ENCODE assay signal across 8 cellular contexts in the genomic region with DNA sequence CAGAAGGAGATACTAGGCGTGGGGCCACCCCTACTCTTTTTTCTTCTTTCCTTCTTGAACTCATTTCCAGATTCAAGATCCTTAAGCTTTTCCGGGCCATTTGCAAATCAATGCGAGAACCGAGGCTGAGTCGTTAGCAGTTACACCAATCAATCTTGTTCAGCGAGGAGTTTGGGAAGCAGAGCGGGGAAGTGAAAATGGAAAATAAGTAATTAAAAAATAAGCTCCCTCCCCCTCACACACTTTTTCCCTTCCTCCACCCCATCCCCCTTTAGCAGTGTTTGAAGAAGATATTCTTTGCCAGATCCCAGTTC. TPM values are rescaled to one million over a fixed set of nuclear protein-coding genes. Genes with fewer than 3 reads are reported as not detected.
DNase-seq lines count a peak whose midpoint lies in the region; ATAC-seq and TF ChIP-seq lines count a peak whose summit lies in the region.

No MANE protein-coding gene starts in this region.

- H3K9me3 ChIP-seq in ES-I3 (ENCODE audit: control insufficient read depth, insufficient read depth, low read length) (no peaks in the 10 kb centered on the region), fibroblast of lung (ENCODE audit: control insufficient read depth, insufficient read depth, low read depth, low read length) (no peaks in the 10 kb centered on the region)

- H3K79me2 ChIP-seq in fibroblast of lung (ENCODE audit: control insufficient read depth, insufficient read depth, low read length): no peaks in the 10 kb centered on the region

- peak overlapping the region; percentile 87 for H3K4me2 ChIP-seq in fibroblast of lung (ENCODE audit: extremely low read depth, insufficient read depth, low read length)

- H3K27ac ChIP-seq in fibroblast of lung (ENCODE audit: insufficient read depth, low read length) (peak overlapping the region; percentile 97), rectal smooth muscle tissue (ENCODE audit: low read depth, low read length) (peak overlapping the region; percentile 98)

- no peaks in the 10 kb centered on the region for H3K36me3 ChIP-seq in ES-I3 (ENCODE audit: insufficient read depth, low read length)
- no peaks in the 10 kb centered on the region for H3K36me3 ChIP-seq in fibroblast of lung (ENCODE audit: control insufficient read depth, insufficient read depth, low read length)
- H3K36me3 ChIP-seq in rectal smooth muscle tissue (ENCODE audit: control insufficient read depth, insufficient read depth, low read length): no peaks in the 10 kb centered on the region

- no peaks in the 10 kb centered on the region for H3K27me3 ChIP-seq in fibroblast of lung (ENCODE audit: control insufficient read depth, insufficient read depth, low read length)
- no peaks in the 10 kb centered on the region for H3K27me3 ChIP-seq in rectal smooth muscle tissue (ENCODE audit: control insufficient read depth, insufficient read depth, low read length)

- H3K4me1 ChIP-seq in ES-I3 (ENCODE audit: insufficient read depth, low read length) (no peaks in the 10 kb centered on the region), fibroblast of lung (ENCODE audit: control insufficient read depth, extremely low read depth, insufficient read depth, low read length) (peaks cover 3% of the 10 kb centered on the region), rectal smooth muscle tissue (ENCODE audit: control insufficient read depth, insufficient read depth, low read length) (peaks cover 6% of the 10 kb centered on the region)

- no peak for ATAC-seq in GM18502 (IDR thresholded peaks at IDR 0.05; ENCODE audit: poor library complexity, unreplicated experiment)

- H3K4me3 ChIP-seq in fibroblast of lung (replicated peaks in 1 of 4; ENCODE audit: control extremely low read depth in 1 of 4, insufficient read depth in 1 of 4, low read depth in 3 of 4, low read length in 4 of 4) (peak overlapping the region; percentile 71 to 97 (median 77)), rectal smooth muscle tissue (ENCODE audit: low read length) (peak overlapping the region; percentile 92)

- H4K20me1 ChIP-seq in fibroblast of lung (ENCODE audit: control insufficient read depth, extremely low read depth, insufficient read depth, low read length): no peaks in the 10 kb centered on the region

- H3K9ac ChIP-seq in ES-I3 (ENCODE audit: low read depth, low read length) (peak overlapping the region; percentile 93), fibroblast of lung (ENCODE audit: insufficient read depth, low read length) (peak overlapping the region; percentile 77), rectal smooth muscle tissue (ENCODE audit: low read length) (peak overlapping the region; percentile 66)

- peak overlapping the region; percentile 78 for H2AFZ ChIP-seq in fibroblast of lung (ENCODE audit: low read length)

- TF ChIP-seq CTCF in fibroblast of lung (conservative IDR thresholded peaks at IDR 0.05 in 1 of 2, IDR thresholded peaks at IDR 0.05 in 1 of 2; ENCODE audit: low read depth in 1 of 2, low read length in 2 of 2): no peak

- peak; percentile 76 for DNase-seq in NCI-H446 treated with DMSO at 0.1 percent for 48 hours (lab: John Stamatoyannopoulos, UW)
- DNase-seq in fibroblast of lung (ENCODE audit: low read depth in 2 of 2): no peak
- no peak for DNase-seq in DMS114 treated with DMSO at 0.1 percent for 48 hours (lab: John Stamatoyannopoulos, UW; ENCODE audit: unreplicated experiment)
- DNase-seq in D341Med (ENCODE audit: low spot score): no peak
- no peak for DNase-seq in 8988T

RNA-seq across cellular contexts. Expression of a gene that starts 1.7 kb away (rescaled TPM):
- total RNA-seq in fibroblast of lung: 0.77 and 3.1 TPM in 2 replicates
- polyA plus RNA-seq in fibroblast of lung: 9.4 and 10.6 TPM in 2 replicates
- polyA plus RNA-seq in fibroblast of lung (2012): 7.9 and 9.9 TPM in 2 replicates
- 2.5 and 18.5 TPM in 2 replicates for polyA minus RNA-seq in fibroblast of lung (ENCODE audit: low replicate concordance)
